32 cellular contexts compared by ENCODE assay signal in the genomic region with DNA sequence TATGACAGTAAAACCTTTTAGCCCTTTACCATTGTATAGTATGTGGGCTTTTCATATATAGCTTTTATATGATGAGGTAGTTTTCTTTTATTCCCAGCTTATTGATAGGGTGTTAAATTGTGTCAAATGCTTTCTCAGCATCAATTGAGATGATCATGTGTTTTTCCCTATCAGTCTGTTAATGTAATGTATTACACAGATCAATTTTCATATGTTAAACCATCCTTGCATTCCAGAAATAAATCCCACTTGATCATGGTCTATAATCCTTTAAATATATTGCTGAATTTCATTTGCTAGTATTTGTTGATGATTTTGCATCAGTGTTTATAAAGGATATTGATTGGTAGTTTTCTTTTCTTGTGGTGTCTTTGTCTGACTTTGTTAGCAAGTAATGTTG.
DNase-seq lines count a peak whose midpoint lies in the region; ATAC-seq, FAIRE-seq and TF ChIP-seq lines count a peak whose summit lies in the region.
"Had no signal": no experiment of that assay in that cellular context is flagged by ENCODE, and none has a peak within 500 bp of the region (broad histone marks: within the 10 kb centered on the region; RNA-seq: fewer than 3 reads in every experiment).

No MANE protein-coding gene starts in this region.

- H4K20me1 ChIP-seq in K562 (replicated peaks; ENCODE audit: control insufficient read depth, insufficient read depth, low read length) = no peaks in the 10 kb centered on the region
- H4K20me1 ChIP-seq: BLaER1; BLaER1 treated with 17β-estradiol and CSF1 and Interleukin-3, amounts not matched to agents 10 nM and 100 nM had no signal

- H3K4me2 ChIP-seq in K562 (ENCODE audit: insufficient read depth, low read length) = no peak overlapping the region
- H3K4me2 ChIP-seq: A549; BLaER1; BLaER1 treated with 17β-estradiol and CSF1 and Interleukin-3, amounts not matched to agents 10 nM and 100 nM had no signal

- H3K36me3 ChIP-seq in HEK293 (ENCODE audit: control insufficient read depth in 2 of 2, insufficient read depth in 1 of 2, low read length in 2 of 2) = no peaks in the 10 kb centered on the region
- no peaks in the 10 kb centered on the region for H3K36me3 ChIP-seq in K562 (ENCODE audit: control insufficient read depth, insufficient read depth, low read length)
- H3K36me3 ChIP-seq: BE2C; BLaER1; BLaER1 treated with 17β-estradiol and CSF1 and Interleukin-3, amounts not matched to agents 10 nM and 100 nM had no signal

- TF ChIP-seq RAD21 in K562 (CRISPR knock-in tag; conservative IDR thresholded peaks at IDR 0.05 in 1 of 2, IDR thresholded peaks at IDR 0.05 in 1 of 2) = no peak

- no peak overlapping the region for H3K9ac ChIP-seq in K562 (ENCODE audit: insufficient read depth in 1 of 2, low read depth in 2 of 2, low read length in 2 of 2)
- H3K9ac ChIP-seq: BLaER1; BLaER1 treated with 17β-estradiol and CSF1 and Interleukin-3, amounts not matched to agents 10 nM and 100 nM had no signal

- BruUV-seq in K562 (replicated peaks; lab: Mats Ljungman, UMichigan) = no TSS peak

- peak; percentile 21 for FAIRE-seq in D721Med (lab: Jason Lieb, UNC)
- no peak for FAIRE-seq in K562 (lab: Jason Lieb, UNC)
- FAIRE-seq: A204.1, A549 had no signal

- H2AFZ ChIP-seq in K562 (ENCODE audit: low read depth, low read length) = no peak overlapping the region

- no peaks in the 10 kb centered on the region for H3K27me3 ChIP-seq in K562 (ENCODE audit: control insufficient read depth in 2 of 2, insufficient read depth in 2 of 2, low read length in 2 of 2)
- H3K27me3 ChIP-seq: BE2C; BLaER1; BLaER1 treated with 17β-estradiol and CSF1 and Interleukin-3, amounts not matched to agents 10 nM and 100 nM had no signal

- no peak for TF ChIP-seq POLR2A in K562 (conservative IDR thresholded peaks at IDR 0.05)

- H3K4me1 ChIP-seq in HEK293 (ENCODE audit: control insufficient read depth, insufficient read depth, low read length) = no peaks in the 10 kb centered on the region
- no peaks in the 10 kb centered on the region for H3K4me1 ChIP-seq in K562 (replicated peaks in 1 of 2; ENCODE audit: control insufficient read depth in 2 of 2, insufficient read depth in 2 of 2, low read length in 2 of 2)
- H3K4me1 ChIP-seq: A549; BE2C; BLaER1; BLaER1 treated with 17β-estradiol and CSF1 and Interleukin-3, amounts not matched to agents 10 nM and 100 nM; Caco-2 had no signal

- TF ChIP-seq EP300 in K562 (IDR thresholded peaks at IDR 0.05; ENCODE audit: low read length) = no peak

- no peaks in the 10 kb centered on the region for H3K79me2 ChIP-seq in K562 (ENCODE audit: control insufficient read depth, insufficient read depth, low read length)

- in situ Hi-C loops in K562 (cut with MboI) = no loop called here

- TF ChIP-seq CTCF in D721Med (IDR thresholded peaks at IDR 0.05; ENCODE audit: insufficient read depth, missing control alignments) (no peak), HEK293 (tag by site-specific recombination; IDR thresholded peaks at IDR 0.05) (no peak), K562 (IDR thresholded peaks at IDR 0.05 in 2 of 3, conservative IDR thresholded peaks at IDR 0.05 in 1 of 3; ENCODE audit: insufficient read depth in 2 of 3, low read depth in 1 of 3, low read length in 3 of 3) (no peak)

- DNase-seq in D721Med (ENCODE audit: insufficient read length, low spot score) = no peak
- DNase-seq in K562 (ENCODE audit: extremely low read depth in 1 of 4, low spot score in 3 of 4) = no peak
- DNase-seq in activated CD4-positive, alpha-beta T cell treated with anti-CD3 and anti-CD28 coated beads, Interleukin-2, amount 50 U/mL, for 48 hours = no peak
- no peak for DNase-seq in inferior parietal cortex (ENCODE audit: extremely low spot score)
- DNase-seq: 8988T; ACHN; AML-193; BE2C; C1 segment of cervical spinal cord; Caco-2; Calu3; CD4-positive, alpha-beta memory T cell; CD4-positive, alpha-beta T cell; CD4-positive, CD25-positive, alpha-beta regulatory T cell; CD8-positive, alpha-beta memory T cell; CD8-positive, alpha-beta T cell; COR-L47; DMS 273 treated with DMSO at 0.1 percent for 48 hours; DMS153; DMS53; DMS79; DMS79 treated with DMSO at 0.1 percent for 48 hours; DND-41; EL had no signal

- H3K9me3 ChIP-seq in HEK293 (ENCODE audit: control insufficient read depth, insufficient read depth, low read depth, low read length) (no peaks in the 10 kb centered on the region), K562 (replicated peaks; ENCODE audit: control insufficient read depth, insufficient read depth, low read depth, low read length) (no peaks in the 10 kb centered on the region; the same call in 1 of the 2 replicates)
- H3K9me3 ChIP-seq: BE2C had no signal

- POLR2A ChIA-PET in HEK293 (lab: Yijun Ruan, JAX) = no interaction called here
- POLR2A ChIA-PET in K562 (lab: Yijun Ruan, JAX) = no interaction called here

- no peak overlapping the region for H3K27ac ChIP-seq in HEK293 (ENCODE audit: extremely low read depth, low read depth, low read length)
- H3K27ac ChIP-seq in K562 (ENCODE audit: extremely low read depth, low read depth, low read length) = no peak overlapping the region
- H3K27ac ChIP-seq: 22Rv1; A549; BLaER1; BLaER1 treated with 17β-estradiol and CSF1 and Interleukin-3, amounts not matched to agents 10 nM and 100 nM; C4-2B had no signal

- H3K4me3 ChIP-seq in HEK293 (ENCODE audit: low read depth, low read length) (no peak overlapping the region), K562 (no peak overlapping the region)
- H3K4me3 ChIP-seq: A549; BLaER1; BLaER1 treated with 17β-estradiol and CSF1 and Interleukin-3, amounts not matched to agents 10 nM and 100 nM had no signal

- ATAC-seq in K562 = no peak
- no peak for ATAC-seq in activated CD4-positive, CD25-positive, alpha-beta regulatory T cell treated with anti-CD3 and anti-CD28 coated beads, Interleukin-2, amount 50 U/mL, for 24 hours
- ATAC-seq: A549; CD8-positive, alpha-beta T cell had no signal

- CTCF ChIA-PET in HEK293 (lab: Yijun Ruan, JAX) (no interaction called here), K562 (lab: Yijun Ruan, JAX; ENCODE audit: low intra/inter-chr PET ratio) (no interaction called here)

- intact Hi-C loops in K562 (cut with micrococcal nuclease) = no loop called here

- no peaks in the 10 kb centered on the region for H3K9me1 ChIP-seq in K562 (ENCODE audit: control insufficient read depth, insufficient read depth, low read length)

TF ChIP-seq in HEK293, 187 proteins besides CTCF, POLR2A, EP300 and RAD21:
- TF ChIP-seq SETDB1 (IDR thresholded peaks at IDR 0.05; ENCODE audit: insufficient read length, low read length) (peak; percentile 59), ZNF391 (tag by site-specific recombination; IDR thresholded peaks at IDR 0.05; ENCODE audit: borderline replicate concordance, low read depth) (no peak)

TF ChIP-seq in K562, 482 proteins besides CTCF, POLR2A, EP300 and RAD21:
- TF ChIP-seq ZNF324 (CRISPR knock-in tag; IDR thresholded peaks at IDR 0.05) = peak; percentile 93
- TF ChIP-seq, protein P1, sequence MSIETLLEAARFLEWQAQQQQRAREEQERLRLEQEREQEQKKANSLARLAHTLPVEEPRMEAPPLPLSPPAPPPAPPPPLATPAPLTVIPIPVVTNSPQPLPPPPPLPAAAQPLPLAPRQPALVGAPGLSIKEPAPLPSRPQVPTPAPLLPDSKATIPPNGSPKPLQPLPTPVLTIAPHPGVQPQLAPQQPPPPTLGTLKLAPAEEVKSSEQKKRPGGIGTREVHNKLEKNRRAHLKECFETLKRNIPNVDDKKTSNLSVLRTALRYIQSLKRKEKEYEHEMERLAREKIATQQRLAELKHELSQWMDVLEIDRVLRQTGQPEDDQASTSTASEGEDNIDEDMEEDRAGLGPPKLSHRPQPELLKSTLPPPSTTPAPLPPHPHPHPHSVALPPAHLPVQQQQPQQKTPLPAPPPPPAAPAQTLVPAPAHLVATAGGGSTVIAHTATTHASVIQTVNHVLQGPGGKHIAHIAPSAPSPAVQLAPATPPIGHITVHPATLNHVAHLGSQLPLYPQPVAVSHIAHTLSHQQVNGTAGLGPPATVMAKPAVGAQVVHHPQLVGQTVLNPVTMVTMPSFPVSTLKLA (conservative IDR thresholded peaks at IDR 0.05) = no peak
TF ChIP-seq in K562: peak in this region for 1.
